Comparison of ENCODE assay signal across 21 cellular contexts in the genomic region with DNA sequence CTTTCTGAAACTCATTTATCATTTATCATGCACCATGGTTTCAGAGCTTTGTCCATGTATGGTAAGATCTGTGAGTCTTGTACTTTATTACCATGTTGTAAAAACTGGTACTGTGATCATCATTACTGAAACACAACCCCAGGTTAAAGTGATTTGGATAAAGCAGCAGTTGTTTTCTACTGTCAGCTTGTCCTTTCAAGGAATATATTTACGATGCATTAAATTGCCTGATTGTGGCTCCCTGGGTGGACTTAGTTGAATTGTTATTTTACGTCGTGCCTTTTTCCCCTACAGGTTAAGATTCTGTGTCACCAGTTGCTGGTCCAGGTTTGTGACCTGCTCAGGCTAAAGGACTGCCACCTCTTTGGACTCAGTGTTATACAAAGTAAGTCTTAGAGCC.
"Had no signal": no experiment of that assay in that cellular context is flagged by ENCODE, and none has a peak within 500 bp of the region (broad histone marks: within the 10 kb centered on the region; RNA-seq: fewer than 3 reads in every experiment).

No MANE protein-coding gene starts in this region.

- H3K27me3 Mint-ChIP-seq: activated naive CD8-positive, alpha-beta T cell had no signal

- H3K36me3 Mint-ChIP-seq: activated CD4-positive, alpha-beta memory T cell treated with anti-CD3 and anti-CD28 coated beads for 36 hours; activated CD8-positive, alpha-beta memory T cell treated with anti-CD3 and anti-CD28 coated beads, Interleukin-2, amount 10 ng/mL, durations not matched to agents 7 days and 5 days; activated naive CD8-positive, alpha-beta T cell; memory B cell had no signal

- H3K36me3 ChIP-seq: prostate gland, transverse colon had no signal

- H3K4me1 ChIP-seq: prostate gland, transverse colon had no signal

- FAIRE-seq: endothelial cell of umbilical vein had no signal

- H3K27me3 ChIP-seq: esophagus muscularis mucosa, gastroesophageal sphincter, heart right ventricle, suprapubic skin, transverse colon had no signal

- H3K4me3 ChIP-seq: esophagus muscularis mucosa, gastroesophageal sphincter, heart right ventricle, prostate gland, suprapubic skin, transverse colon had no signal

- H3K9me3 ChIP-seq: esophagus muscularis mucosa, gastroesophageal sphincter, heart right ventricle, prostate gland, suprapubic skin, transverse colon had no signal

- H3K9me3 Mint-ChIP-seq: activated CD4-positive, alpha-beta memory T cell treated with anti-CD3 and anti-CD28 coated beads for 36 hours; memory B cell; neural crest cell; stimulated activated naive CD8-positive, alpha-beta T cell treated with anti-CD3 and anti-CD28 coated beads, Interleukin-15, amount 100 ng/mL, for 72 hours had no signal

- H3K27ac ChIP-seq: esophagus muscularis mucosa, gastroesophageal sphincter, heart right ventricle, suprapubic skin, transverse colon had no signal

- H3K27ac Mint-ChIP-seq: activated CD4-positive, alpha-beta memory T cell treated with anti-CD3 and anti-CD28 coated beads for 36 hours; activated CD8-positive, alpha-beta memory T cell treated with anti-CD3 and anti-CD28 coated beads, Interleukin-2, amount 10 ng/mL, durations not matched to agents 7 days and 5 days; activated naive CD8-positive, alpha-beta T cell; memory B cell; stimulated activated naive CD8-positive, alpha-beta T cell treated with anti-CD3 and anti-CD28 coated beads, Interleukin-15, amount 100 ng/mL, for 72 hours; T-helper 17 cell had no signal

- H3K4me3 Mint-ChIP-seq: activated CD4-positive, alpha-beta memory T cell treated with anti-CD3 and anti-CD28 coated beads for 36 hours; activated CD8-positive, alpha-beta memory T cell treated with anti-CD3 and anti-CD28 coated beads, Interleukin-2, amount 10 ng/mL, durations not matched to agents 7 days and 5 days; activated naive CD8-positive, alpha-beta T cell; memory B cell; neural crest cell; stimulated activated naive CD8-positive, alpha-beta T cell treated with anti-CD3 and anti-CD28 coated beads, Interleukin-15, amount 100 ng/mL, for 72 hours; T-helper 17 cell had no signal

- H3K4me1 Mint-ChIP-seq: activated CD8-positive, alpha-beta memory T cell treated with anti-CD3 and anti-CD28 coated beads, Interleukin-2, amount 10 ng/mL, durations not matched to agents 7 days and 5 days; memory B cell; stimulated activated naive CD8-positive, alpha-beta T cell treated with anti-CD3 and anti-CD28 coated beads, Interleukin-15, amount 100 ng/mL, for 72 hours; T-helper 17 cell had no signal

- DNase-seq: activated CD4-positive, alpha-beta memory T cell treated with anti-CD3 and anti-CD28 coated beads for 36 hours; activated CD8-positive, alpha-beta memory T cell treated with anti-CD3 and anti-CD28 coated beads, Interleukin-2, amount 10 ng/mL, durations not matched to agents 7 days and 5 days; dermis blood vessel endothelial cell; effector memory CD4-positive, alpha-beta T cell; heart right ventricle; kidney glomerular epithelial cell; left ventricle myocardium superior; right cardiac atrium; small intestine; stimulated activated CD4-positive, alpha-beta T cell treated with anti-CD3 and anti-CD28 coated beads, Interleukin-4, amount 100 ng/mL, for 1 hour; stimulated activated naive CD8-positive, alpha-beta T cell treated with anti-CD3 and anti-CD28 coated beads, Interleukin-15, amount 100 ng/mL, for 72 hours; T-helper 17 cell; transverse colon had no signal
